8 cellular contexts compared by ENCODE assay signal in the genomic region with DNA sequence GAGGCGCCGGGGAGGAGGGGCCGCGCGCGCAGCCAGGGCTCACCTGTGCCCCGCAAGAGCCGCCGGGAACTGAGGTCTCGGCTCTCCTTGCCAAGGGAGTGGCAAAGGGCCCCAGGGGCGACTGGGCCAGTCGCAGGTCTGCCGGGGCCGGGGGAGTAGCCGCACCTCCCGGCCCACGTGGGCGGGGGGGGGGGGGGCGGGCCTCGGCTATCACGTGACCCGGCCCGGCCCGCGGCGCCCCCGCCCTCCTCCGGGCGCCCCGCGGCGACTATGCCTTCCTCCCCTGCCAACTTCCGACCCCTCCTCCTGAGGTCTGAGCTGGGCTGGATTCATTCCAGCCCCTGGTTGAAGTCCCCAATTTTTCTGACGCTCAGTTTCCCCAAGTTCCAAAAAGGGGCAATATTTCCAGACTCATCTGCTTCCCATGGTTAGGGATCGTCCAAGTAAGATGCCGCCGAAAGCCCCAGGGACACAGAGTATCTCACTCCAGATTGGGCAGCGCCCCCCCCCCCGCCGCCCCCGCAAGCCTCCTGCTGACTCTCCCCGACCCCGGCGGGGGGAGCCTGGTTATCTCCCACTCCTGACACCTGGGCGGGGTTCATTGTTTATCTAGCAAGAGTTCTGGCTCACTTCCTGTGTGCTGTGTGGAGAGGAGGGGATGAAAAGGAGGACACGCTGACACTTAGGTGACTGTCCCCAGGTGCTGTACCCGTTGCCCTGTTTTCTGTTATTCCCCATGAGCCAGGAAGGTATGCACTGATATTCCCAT. TPM values are rescaled to one million over a fixed set of nuclear protein-coding genes. Genes with fewer than 3 reads are reported as not detected.
DNase-seq lines count a peak whose midpoint lies in the region; ATAC-seq and TF ChIP-seq lines count a peak whose summit lies in the region.

A gene with protein sequence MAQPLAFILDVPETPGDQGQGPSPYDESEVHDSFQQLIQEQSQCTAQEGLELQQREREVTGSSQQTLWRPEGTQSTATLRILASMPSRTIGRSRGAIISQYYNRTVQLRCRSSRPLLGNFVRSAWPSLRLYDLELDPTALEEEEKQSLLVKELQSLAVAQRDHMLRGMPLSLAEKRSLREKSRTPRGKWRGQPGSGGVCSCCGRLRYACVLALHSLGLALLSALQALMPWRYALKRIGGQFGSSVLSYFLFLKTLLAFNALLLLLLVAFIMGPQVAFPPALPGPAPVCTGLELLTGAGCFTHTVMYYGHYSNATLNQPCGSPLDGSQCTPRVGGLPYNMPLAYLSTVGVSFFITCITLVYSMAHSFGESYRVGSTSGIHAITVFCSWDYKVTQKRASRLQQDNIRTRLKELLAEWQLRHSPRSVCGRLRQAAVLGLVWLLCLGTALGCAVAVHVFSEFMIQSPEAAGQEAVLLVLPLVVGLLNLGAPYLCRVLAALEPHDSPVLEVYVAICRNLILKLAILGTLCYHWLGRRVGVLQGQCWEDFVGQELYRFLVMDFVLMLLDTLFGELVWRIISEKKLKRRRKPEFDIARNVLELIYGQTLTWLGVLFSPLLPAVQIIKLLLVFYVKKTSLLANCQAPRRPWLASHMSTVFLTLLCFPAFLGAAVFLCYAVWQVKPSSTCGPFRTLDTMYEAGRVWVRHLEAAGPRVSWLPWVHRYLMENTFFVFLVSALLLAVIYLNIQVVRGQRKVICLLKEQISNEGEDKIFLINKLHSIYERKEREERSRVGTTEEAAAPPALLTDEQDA (minus strand): TSS at position 140 of the 769 bp plus-strand sequence. CDS start 1,923 bp downstream, outside the sequence.

- H3K4me1 Mint-ChIP-seq in activated naive CD4-positive, alpha-beta T cell treated with anti-CD3 and anti-CD28 coated beads, Interleukin-2, amount 10 ng/mL, durations not matched to agents 7 days and 5 days: peaks cover 42% of the 10 kb centered on the region

- ATAC-seq in Right ventricle myocardium inferior (peak; percentile 27), GM19455 (IDR thresholded peaks at IDR 0.05; ENCODE audit: unreplicated experiment) (no peak)

- CTCF ChIA-PET in activated naive CD4-positive, alpha-beta T cell treated with anti-CD3 and anti-CD28 coated beads, Interleukin-2, amount 10 ng/mL, durations not matched to agents 7 days and 5 days (lab: Charles Lee): interaction anchor here (0.9 to 11.6 kb wide), 5 partner anchors 7 to 47 kb away, joined by 3 to 108 read pairs (median 8); no protein-coding TSS in a partner anchor

- peak; percentile 60 for TF ChIP-seq POLR2A in Raji (IDR thresholded peaks at IDR 0.05; ENCODE audit: insufficient read depth, low read depth, low read length)

- intact Hi-C loops in Right ventricle myocardium inferior (cut with DNase I): loop anchor here (5.0 kb wide), 1 partner anchor 44 kb away; no protein-coding TSS in a partner anchor

- H4K20me1 ChIP-seq in osteoblast (ENCODE audit: insufficient read depth, low read length): no peaks in the 10 kb centered on the region

- peaks cover 4% of the 10 kb centered on the region for H3K27me3 Mint-ChIP-seq in activated naive CD4-positive, alpha-beta T cell treated with anti-CD3 and anti-CD28 coated beads, Interleukin-2, amount 10 ng/mL, durations not matched to agents 7 days and 5 days

- H3K4me2 ChIP-seq in osteoblast (ENCODE audit: insufficient read depth, low read length): no peak within 1 kb of the TSS

- H3K27me3 ChIP-seq in osteoblast (ENCODE audit: insufficient read depth, low read length): peaks cover 42% of the 10 kb centered on the region

- H3K27ac Mint-ChIP-seq in activated naive CD4-positive, alpha-beta T cell treated with anti-CD3 and anti-CD28 coated beads, Interleukin-2, amount 10 ng/mL, durations not matched to agents 7 days and 5 days: peak within 1 kb of the TSS; percentile 100

- DNase-seq in Daoy (ENCODE audit: low read depth): peak; percentile 49
- peak in 75 of 76 experiments; percentile 61 to 98 (median 92) for DNase-seq in HUDEP-2 (lab: John Stamatoyannopoulos, UW; ENCODE audit: unreplicated experiment in 76 of 76)
- DNase-seq in activated naive CD4-positive, alpha-beta T cell treated with anti-CD3 and anti-CD28 coated beads, Interleukin-2, amount 10 ng/mL, durations not matched to agents 7 days and 5 days: peak; percentile 86
- peak; percentile 85 for DNase-seq in Right ventricle myocardium inferior (ENCODE audit: missing footprints)
- peak; percentile 92 for DNase-seq in osteoblast (ENCODE audit: insufficient read length, low spot score, missing footprints)
- DNase-seq in DMS114 treated with DMSO at 0.1 percent for 48 hours (lab: John Stamatoyannopoulos, UW; ENCODE audit: unreplicated experiment): no peak

- no peaks in the 10 kb centered on the region for H3K36me3 ChIP-seq in osteoblast (ENCODE audit: insufficient read depth, low read length)

- H3K4me3 Mint-ChIP-seq in activated naive CD4-positive, alpha-beta T cell treated with anti-CD3 and anti-CD28 coated beads, Interleukin-2, amount 10 ng/mL, durations not matched to agents 7 days and 5 days: peak within 1 kb of the TSS; percentile 95

- H2AFZ ChIP-seq in osteoblast (ENCODE audit: low read length): no peak within 1 kb of the TSS

- H3K79me2 ChIP-seq in osteoblast (ENCODE audit: insufficient read depth, low read length): no peaks in the 10 kb centered on the region

- peak within 1 kb of the TSS; percentile 22 for H3K4me3 ChIP-seq in osteoblast (ENCODE audit: insufficient read depth, low read length)

- no peaks in the 10 kb centered on the region for H3K9me3 ChIP-seq in osteoblast (ENCODE audit: low read depth, low read length)

- peaks cover 53% of the 10 kb centered on the region for H3K36me3 Mint-ChIP-seq in activated naive CD4-positive, alpha-beta T cell treated with anti-CD3 and anti-CD28 coated beads, Interleukin-2, amount 10 ng/mL, durations not matched to agents 7 days and 5 days

- no peaks in the 10 kb centered on the region for H3K4me1 ChIP-seq in osteoblast (ENCODE audit: insufficient read depth, low read length)

- H3K9me3 Mint-ChIP-seq in activated naive CD4-positive, alpha-beta T cell treated with anti-CD3 and anti-CD28 coated beads, Interleukin-2, amount 10 ng/mL, durations not matched to agents 7 days and 5 days: no peaks in the 10 kb centered on the region

- no peak within 1 kb of the TSS for H3K27ac ChIP-seq in osteoblast (ENCODE audit: low read depth, low read length)

- TF ChIP-seq CTCF in osteoblast (IDR thresholded peaks at IDR 0.05; ENCODE audit: extremely low read depth, low read depth, low read length): no peak

RNA-seq across cellular contexts. Expression of the gene that starts here (rescaled TPM):
- 0.80 and 4.6 TPM in 2 replicates for total RNA-seq in Daoy (2014; rRNA removed; shearing (Covaris generic))
- 77.0 TPM for total RNA-seq in Right ventricle myocardium inferior
- total RNA-seq in osteoblast: under 0.01 TPM in 1 of 2 replicates, not detected in the other

Comparison
In these comparisons a context has a peak if more than half of its experiments do, and no peak if none do; other contexts are left out.
1. RNA of the gene that starts here (total RNA-seq): 77.0 TPM in Right ventricle myocardium inferior (single experiment); 0.80 to 4.6 TPM in Daoy and under 0.01 TPM in osteoblast; every median in the first group is over 10 times any median in the second.
2. Peak in DNase-seq and H3K4me3 ChIP-seq in osteoblast; RNA of the gene not detected or under 1 TPM.